29 cellular contexts compared by ENCODE assay signal in the genomic region with DNA sequence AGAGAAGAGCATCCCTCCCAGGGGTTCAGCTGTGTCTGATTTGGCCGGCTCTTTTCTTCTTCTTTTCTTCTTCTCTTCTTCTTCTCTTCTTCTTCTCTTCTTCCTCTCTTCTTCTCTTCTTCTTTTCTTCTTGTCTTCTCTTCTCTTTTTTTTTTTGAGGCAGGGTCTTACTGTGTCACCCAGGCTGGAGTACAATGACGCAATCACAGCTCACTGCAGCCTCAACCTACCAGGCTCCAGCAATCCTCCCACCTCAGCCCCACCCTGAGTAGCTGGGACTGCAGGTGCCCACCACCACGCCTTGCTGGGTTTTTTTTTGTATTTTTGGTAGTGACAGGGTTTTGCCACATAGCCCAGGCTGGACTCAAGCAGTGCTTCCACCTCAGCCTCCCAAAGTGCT.
"Had no signal": no experiment of that assay in that cellular context is flagged by ENCODE, and none has a peak within 500 bp of the region (broad histone marks: within the 10 kb centered on the region; RNA-seq: fewer than 3 reads in every experiment).

No MANE protein-coding gene starts in this region.

- H3K36me3 Mint-ChIP-seq: natural killer cell treated with Interleukin-12 subunit alpha and Interleukin-12 subunit beta and Interleukin-15 and Interleukin-18, amount 100 ng/mL, for 72 hours; stimulated activated effector memory CD8-positive, alpha-beta T cell treated with anti-CD3 and anti-CD28 coated beads, Interleukin-12 subunit alpha, Interleukin-12 subunit beta, amount 100 ng/mL, for 72 hours had no signal

- H3K4me3 Mint-ChIP-seq: naive thymus-derived CD8-positive, alpha-beta T cell; natural killer cell treated with Interleukin-12 subunit alpha and Interleukin-12 subunit beta and Interleukin-15 and Interleukin-18, amount 100 ng/mL, for 72 hours; nephron progenitor cell; neural progenitor cell; stimulated activated effector memory CD8-positive, alpha-beta T cell treated with anti-CD3 and anti-CD28 coated beads, Interleukin-12 subunit alpha, Interleukin-12 subunit beta, amount 100 ng/mL, for 72 hours; stimulated activated naive B cell treated with anti-CD40 and anti-IgM and Interleukin-4, amounts not matched to agents 10 μg/mL and 1 μg/mL and 100 μg/mL, for 72 hours; stimulated activated naive CD8-positive, alpha-beta T cell treated with anti-CD3 and anti-CD28 coated beads, Interleukin-15, Interleukin-2, amounts not matched to agents 100 ng/mL and 50 ng/mL, for 24 hours had no signal

- H3K27me3 Mint-ChIP-seq: naive thymus-derived CD8-positive, alpha-beta T cell; natural killer cell treated with Interleukin-12 subunit alpha and Interleukin-12 subunit beta and Interleukin-15 and Interleukin-18, amount 100 ng/mL, for 72 hours; progenitor cell of endocrine pancreas; stimulated activated naive B cell treated with anti-CD40 and anti-IgM and Interleukin-4, amounts not matched to agents 10 μg/mL and 1 μg/mL and 100 μg/mL, for 72 hours; stimulated activated naive CD8-positive, alpha-beta T cell treated with anti-CD3 and anti-CD28 coated beads, Interleukin-15, Interleukin-2, amounts not matched to agents 100 ng/mL and 50 ng/mL, for 24 hours had no signal

- ATAC-seq: naive thymus-derived CD8-positive, alpha-beta T cell; natural killer cell treated with Interleukin-12 subunit alpha and Interleukin-12 subunit beta and Interleukin-15 and Interleukin-18, amount 100 ng/mL, for 72 hours; psoas muscle; right cardiac atrium; stimulated activated effector memory CD8-positive, alpha-beta T cell treated with anti-CD3 and anti-CD28 coated beads, Interleukin-12 subunit alpha, Interleukin-12 subunit beta, amount 100 ng/mL, for 72 hours; stimulated activated naive B cell treated with anti-CD40 and anti-IgM and Interleukin-4, amounts not matched to agents 10 μg/mL and 1 μg/mL and 100 μg/mL, for 72 hours had no signal

- H3K27ac Mint-ChIP-seq: naive thymus-derived CD8-positive, alpha-beta T cell; natural killer cell treated with Interleukin-12 subunit alpha and Interleukin-12 subunit beta and Interleukin-15 and Interleukin-18, amount 100 ng/mL, for 72 hours; nephron progenitor cell; neural progenitor cell; progenitor cell of endocrine pancreas; stimulated activated effector memory CD8-positive, alpha-beta T cell treated with anti-CD3 and anti-CD28 coated beads, Interleukin-12 subunit alpha, Interleukin-12 subunit beta, amount 100 ng/mL, for 72 hours; stimulated activated naive CD8-positive, alpha-beta T cell treated with anti-CD3 and anti-CD28 coated beads, Interleukin-15, Interleukin-2, amounts not matched to agents 100 ng/mL and 50 ng/mL, for 24 hours had no signal

- H3K4me3 ChIP-seq: neural progenitor cell, ovary, psoas muscle, sigmoid colon, stomach, thoracic aorta, thyroid gland, tibial nerve, upper lobe of left lung, vagina had no signal

- H3K9me3 ChIP-seq: ovary, psoas muscle, sigmoid colon, stomach, thoracic aorta, thyroid gland, tibial nerve, upper lobe of left lung, vagina had no signal

- H2AFZ ChIP-seq: neural progenitor cell, parathyroid adenoma had no signal

- H3K27ac ChIP-seq: neural progenitor cell, ovary, parathyroid adenoma, psoas muscle, sigmoid colon, stomach, thoracic aorta, thyroid gland, tibial nerve, upper lobe of left lung, vagina had no signal

- H3K9ac ChIP-seq: neural progenitor cell, parathyroid adenoma had no signal

- DNase-seq: naive thymus-derived CD8-positive, alpha-beta T cell; nephron progenitor cell; occipital lobe; ovary; posterior cingulate gyrus; psoas muscle; right cardiac atrium; sigmoid colon; small intestine; stimulated activated CD4-positive, alpha-beta T cell treated with anti-CD3 and anti-CD28 coated beads, Interleukin-15, amount 100 ng/mL, for 24 hours; stimulated activated CD4-positive, alpha-beta T cell treated with anti-CD3 and anti-CD28 coated beads, Interleukin-2, amount 100 ng/mL, for 24 hours; stimulated activated CD4-positive, alpha-beta T cell treated with anti-CD3 and anti-CD28 coated beads, Interleukin-2, amount 100 ng/mL, for 48 hours; stimulated activated CD4-positive, alpha-beta T cell treated with anti-CD3 and anti-CD28 coated beads, Interleukin-4, amount 100 ng/mL, for 24 hours; stimulated activated naive B cell treated with anti-CD40 and anti-IgM and Interleukin-4, amounts not matched to agents 10 μg/mL and 1 μg/mL and 100 μg/mL, for 72 hours; stimulated activated naive CD4-positive, alpha-beta T cell treated with Interleukin-2 at 50 U/mL for 16 hours; stomach; thyroid gland; trophoblast cell; upper lobe of left lung had no signal

- H3K4me1 ChIP-seq: parathyroid adenoma, upper lobe of left lung, vagina had no signal

- H3K27me3 ChIP-seq: neural progenitor cell, ovary, sigmoid colon, stomach, thyroid gland, tibial nerve, upper lobe of left lung, vagina had no signal

- H3K9me3 Mint-ChIP-seq: naive thymus-derived CD8-positive, alpha-beta T cell; natural killer cell treated with Interleukin-12 subunit alpha and Interleukin-12 subunit beta and Interleukin-15 and Interleukin-18, amount 100 ng/mL, for 72 hours; stimulated activated effector memory CD8-positive, alpha-beta T cell treated with anti-CD3 and anti-CD28 coated beads, Interleukin-12 subunit alpha, Interleukin-12 subunit beta, amount 100 ng/mL, for 72 hours; stimulated activated naive CD8-positive, alpha-beta T cell treated with anti-CD3 and anti-CD28 coated beads, Interleukin-15, Interleukin-2, amounts not matched to agents 100 ng/mL and 50 ng/mL, for 24 hours had no signal

- H3K4me2 ChIP-seq: neural progenitor cell had no signal

- H3K36me3 ChIP-seq: neural progenitor cell, ovary, sigmoid colon, stomach, thoracic aorta, thyroid gland, tibial nerve, upper lobe of left lung, vagina had no signal

- FAIRE-seq: small intestine, urothelium cell line had no signal
